ENCODE assay signal across 16 cellular contexts in the genomic region with DNA sequence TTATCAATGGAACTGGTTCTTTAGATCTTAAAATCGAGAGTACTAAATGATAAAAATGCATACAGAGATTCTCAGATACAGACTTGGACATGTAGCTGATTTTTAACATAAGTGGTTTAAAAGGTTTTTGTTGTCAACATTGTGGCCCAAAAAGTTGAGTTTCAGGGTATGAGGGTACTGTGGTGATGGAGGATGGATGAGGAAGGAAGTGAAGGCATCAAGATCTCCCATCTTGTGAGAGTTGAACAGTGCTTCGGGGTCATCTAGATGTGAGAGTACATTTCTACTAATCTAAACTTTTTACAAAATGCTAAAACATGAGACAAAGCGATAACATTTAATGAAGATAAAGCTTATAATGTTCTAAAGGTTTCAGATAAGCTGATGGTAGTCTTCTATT. TPM values are rescaled to one million over a fixed set of nuclear protein-coding genes. Genes with fewer than 3 reads are reported as not detected.
DNase-seq lines count a peak whose midpoint lies in the region; ATAC-seq lines count a peak whose summit lies in the region.
"Had no signal": no experiment of that assay in that cellular context is flagged by ENCODE, and none has a peak within 500 bp of the region (broad histone marks: within the 10 kb centered on the region; RNA-seq: fewer than 3 reads in every experiment).

No MANE protein-coding gene starts in this region.

- H3K9me3 ChIP-seq in naive thymus-derived CD4-positive, alpha-beta T cell (ENCODE audit: control insufficient read depth in 2 of 3, low read length in 3 of 3), result no peaks in the 10 kb centered on the region
- H3K9me3 ChIP-seq: BE2C had no signal

- intact Hi-C loops in naive thymus-derived CD4-positive, alpha-beta T cell (cut with micrococcal nuclease), result no loop called here

- peaks cover 0 to 6% of the 10 kb centered on the region in 2 donors for H3K4me1 ChIP-seq in naive thymus-derived CD4-positive, alpha-beta T cell (ENCODE audit: control insufficient read depth in 2 of 2, insufficient read depth in 2 of 2, low read length in 2 of 2)

- peak overlapping the region; percentile 41 for H3K27ac Mint-ChIP-seq in activated naive CD8-positive, alpha-beta T cell treated with anti-CD3 and anti-CD28 coated beads, Interleukin-2, amount 50 U/mL, for 24 hours
- no peak overlapping the region for H3K27ac Mint-ChIP-seq in activated naive CD8-positive, alpha-beta T cell treated with anti-CD3 and anti-CD28 coated beads for 36 hours
- peak overlapping the region; percentile 92 for H3K27ac Mint-ChIP-seq in activated T-helper 17 cell treated with anti-CD3 and anti-CD28 coated beads, Interleukin-2, amount 50 U/mL, for 72 hours
- no peak overlapping the region for H3K27ac Mint-ChIP-seq in naive thymus-derived CD4-positive, alpha-beta T cell

- no peaks in the 10 kb centered on the region for H3K27me3 Mint-ChIP-seq in activated naive CD8-positive, alpha-beta T cell treated with anti-CD3 and anti-CD28 coated beads, Interleukin-2, amount 50 U/mL, for 24 hours
- no peaks in the 10 kb centered on the region for H3K27me3 Mint-ChIP-seq in activated naive CD8-positive, alpha-beta T cell treated with anti-CD3 and anti-CD28 coated beads for 36 hours
- H3K27me3 Mint-ChIP-seq in activated T-helper 17 cell treated with anti-CD3 and anti-CD28 coated beads, Interleukin-2, amount 50 U/mL, for 72 hours, result no peaks in the 10 kb centered on the region
- H3K27me3 Mint-ChIP-seq in naive thymus-derived CD4-positive, alpha-beta T cell, result no peaks in the 10 kb centered on the region
- H3K27me3 Mint-ChIP-seq: CD4-positive, alpha-beta memory T cell had no signal

- no peak overlapping the region for H3K4me3 Mint-ChIP-seq in activated naive CD8-positive, alpha-beta T cell treated with anti-CD3 and anti-CD28 coated beads, Interleukin-2, amount 50 U/mL, for 24 hours
- no peak overlapping the region for H3K4me3 Mint-ChIP-seq in activated naive CD8-positive, alpha-beta T cell treated with anti-CD3 and anti-CD28 coated beads for 36 hours
- no peak overlapping the region for H3K4me3 Mint-ChIP-seq in activated T-helper 17 cell treated with anti-CD3 and anti-CD28 coated beads, Interleukin-2, amount 50 U/mL, for 72 hours
- H3K4me3 Mint-ChIP-seq in naive thymus-derived CD4-positive, alpha-beta T cell, result no peak overlapping the region
- H3K4me3 Mint-ChIP-seq: CD4-positive, alpha-beta memory T cell had no signal

- H3K9me3 Mint-ChIP-seq in activated naive CD8-positive, alpha-beta T cell treated with anti-CD3 and anti-CD28 coated beads, Interleukin-2, amount 50 U/mL, for 24 hours, result peaks cover 28% of the 10 kb centered on the region
- peaks cover 21% of the 10 kb centered on the region for H3K9me3 Mint-ChIP-seq in activated naive CD8-positive, alpha-beta T cell treated with anti-CD3 and anti-CD28 coated beads for 36 hours
- H3K9me3 Mint-ChIP-seq in activated T-helper 17 cell treated with anti-CD3 and anti-CD28 coated beads, Interleukin-2, amount 50 U/mL, for 72 hours, result peaks cover 9% of the 10 kb centered on the region
- H3K9me3 Mint-ChIP-seq in naive thymus-derived CD4-positive, alpha-beta T cell, result peaks cover 0 to 14% (median 4%) of the 10 kb centered on the region in 11 donors

- POLR2A ChIA-PET in naive thymus-derived CD4-positive, alpha-beta T cell (lab: Charles Lee), result interaction anchor here (0.6 kb wide), 1 partner anchor 96 kb away, joined by 3 read pairs; no protein-coding TSS in a partner anchor

- peaks cover 43% of the 10 kb centered on the region for H3K36me3 Mint-ChIP-seq in activated naive CD8-positive, alpha-beta T cell treated with anti-CD3 and anti-CD28 coated beads, Interleukin-2, amount 50 U/mL, for 24 hours (ENCODE audit: low read depth)
- H3K36me3 Mint-ChIP-seq in activated naive CD8-positive, alpha-beta T cell treated with anti-CD3 and anti-CD28 coated beads for 36 hours, result peaks cover 45% of the 10 kb centered on the region
- peaks cover 9% of the 10 kb centered on the region for H3K36me3 Mint-ChIP-seq in activated T-helper 17 cell treated with anti-CD3 and anti-CD28 coated beads, Interleukin-2, amount 50 U/mL, for 72 hours (ENCODE audit: low read depth)
- H3K36me3 Mint-ChIP-seq in naive thymus-derived CD4-positive, alpha-beta T cell, result peaks cover 5 to 39% (median 25%) of the 10 kb centered on the region in 5 donors

- no peak for ATAC-seq in activated naive CD8-positive, alpha-beta T cell treated with anti-CD3 and anti-CD28 coated beads, Interleukin-2, amount 50 U/mL, for 24 hours
- ATAC-seq in activated T-helper 17 cell treated with anti-CD3 and anti-CD28 coated beads, Interleukin-2, amount 50 U/mL, for 72 hours (replicated peaks), result no peak
- ATAC-seq in naive thymus-derived CD4-positive, alpha-beta T cell, result peak; percentile 34

- no peak for DNase-seq in activated naive CD8-positive, alpha-beta T cell treated with anti-CD3 and anti-CD28 coated beads, Interleukin-2, amount 50 U/mL, for 24 hours
- no peak for DNase-seq in activated naive CD8-positive, alpha-beta T cell treated with anti-CD3 and anti-CD28 coated beads for 36 hours
- no peak for DNase-seq in naive thymus-derived CD4-positive, alpha-beta T cell
- no peak for DNase-seq in NK-92 treated with Interleukin-12 subunit alpha and Interleukin-12 subunit beta, amount 100 ng/mL, for 24 hours (lab: John Stamatoyannopoulos, UW)
- DNase-seq in SKM-1 treated with dmso at 0.1 percent for 144 hours (lab: John Stamatoyannopoulos, UW; ENCODE audit: unreplicated experiment), result no peak
- no peak for DNase-seq in activated CD4-positive, alpha-beta T cell treated with anti-CD3 and anti-CD28 coated beads for 4 hours
- no peak for DNase-seq in Ammon's horn (ENCODE audit: low spot score)
- DNase-seq: 8988T; BE2C; CD4-positive, alpha-beta memory T cell; Karpas-422; NCI-H1436; NCI-H1930; NCI-H526; PC-9 had no signal

- H3K4me3 ChIP-seq in naive thymus-derived CD4-positive, alpha-beta T cell (ENCODE audit: low read length), result no peak overlapping the region
- H3K4me3 ChIP-seq: PC-9 had no signal

- no peak overlapping the region for H3K27ac ChIP-seq in naive thymus-derived CD4-positive, alpha-beta T cell (ENCODE audit: low read depth, low read length)
- H3K27ac ChIP-seq: PC-9 had no signal

- no peaks in the 10 kb centered on the region for H3K27me3 ChIP-seq in naive thymus-derived CD4-positive, alpha-beta T cell (ENCODE audit: control insufficient read depth in 2 of 2, insufficient read depth in 2 of 2, low read length in 2 of 2)
- H3K27me3 ChIP-seq: BE2C had no signal

- no peaks in the 10 kb centered on the region for H3K36me3 ChIP-seq in naive thymus-derived CD4-positive, alpha-beta T cell (ENCODE audit: control insufficient read depth in 2 of 3, insufficient read depth in 3 of 3, low read length in 3 of 3)
- H3K36me3 ChIP-seq: BE2C had no signal

- CTCF ChIA-PET in naive thymus-derived CD4-positive, alpha-beta T cell (lab: Charles Lee), result no interaction called here

- H3K4me1 Mint-ChIP-seq in activated naive CD8-positive, alpha-beta T cell treated with anti-CD3 and anti-CD28 coated beads, Interleukin-2, amount 50 U/mL, for 24 hours, result peaks cover 78% of the 10 kb centered on the region
- peaks cover 49% of the 10 kb centered on the region for H3K4me1 Mint-ChIP-seq in activated naive CD8-positive, alpha-beta T cell treated with anti-CD3 and anti-CD28 coated beads for 36 hours
- peaks cover 34% of the 10 kb centered on the region for H3K4me1 Mint-ChIP-seq in activated T-helper 17 cell treated with anti-CD3 and anti-CD28 coated beads, Interleukin-2, amount 50 U/mL, for 72 hours
- peaks cover 16 to 72% (median 50%) of the 10 kb centered on the region in 7 donors for H3K4me1 Mint-ChIP-seq in naive thymus-derived CD4-positive, alpha-beta T cell

RNA-seq across cellular contexts. Expression of gene SIPA1L1, which starts 39.5 kb away (rescaled TPM):
- 10 to 100 TPM; 39.9 to 42.9 TPM for total RNA-seq in activated naive CD8-positive, alpha-beta T cell treated with anti-CD3 and anti-CD28 coated beads for 36 hours
- 10 to 100 TPM; 43.3 to 51.9 TPM for total RNA-seq in activated T-helper 17 cell treated with anti-CD3 and anti-CD28 coated beads, Interleukin-2, amount 50 U/mL, for 72 hours
- 10 to 100 TPM; 35.2 to 76.4 (median 46.1) TPM for total RNA-seq in naive thymus-derived CD4-positive, alpha-beta T cell
- polyA plus RNA-seq in naive thymus-derived CD4-positive, alpha-beta T cell, result 10 to 100 TPM; 16.9 to 27.1 TPM

Comparison
In these comparisons a context has a peak if more than half of its experiments do, and no peak if none do; other contexts are left out.
1. H3K27ac Mint-ChIP-seq: peak in activated naive CD8-positive, alpha-beta T cell treated with anti-CD3 and anti-CD28 coated beads, Interleukin-2, amount 50 U/mL, for 24 hours (single experiment) and activated T-helper 17 cell treated with anti-CD3 and anti-CD28 coated beads, Interleukin-2, amount 50 U/mL, for 72 hours (single experiment); none in activated naive CD8-positive, alpha-beta T cell treated with anti-CD3 and anti-CD28 coated beads for 36 hours (single experiment) and naive thymus-derived CD4-positive, alpha-beta T cell (0 of 9).